ENCODE assay signal across 9 cellular contexts in genomic region chr11:123560001-123560400, GRCh38.
DNase-seq lines count a peak whose midpoint lies in the region; ATAC-seq and TF ChIP-seq lines count a peak whose summit lies in the region.
"Had no signal": no experiment of that assay in that cellular context is flagged by ENCODE, and none has a peak within 500 bp of the region (broad histone marks: within the 10 kb centered on the region; RNA-seq: fewer than 3 reads in every experiment).

No MANE protein-coding gene starts in this region.

- H3K4me3 Mint-ChIP-seq in IgD-negative memory B cell, result peak overlapping the region; percentile 63 to 78 (median 68)
- peak overlapping the region; percentile 82 for H3K4me3 Mint-ChIP-seq in activated naive CD4-positive, alpha-beta T cell treated with anti-CD3 and anti-CD28 coated beads, Interleukin-2, amount 50 U/mL, for 24 hours

- no peaks in the 10 kb centered on the region for H3K36me3 ChIP-seq in right atrium auricular region
- H3K36me3 ChIP-seq in prostate gland, result no peaks in the 10 kb centered on the region

- H3K4me1 Mint-ChIP-seq in IgD-negative memory B cell, result peaks cover 4 to 10% (median 5%) of the 10 kb centered on the region in 3 donors
- peaks cover 12% of the 10 kb centered on the region for H3K4me1 Mint-ChIP-seq in activated naive CD4-positive, alpha-beta T cell treated with anti-CD3 and anti-CD28 coated beads, Interleukin-2, amount 50 U/mL, for 24 hours

- H3K4me1 ChIP-seq in right atrium auricular region (peaks cover 0 to 24% of the 10 kb centered on the region in 2 donors), prostate gland (replicated peaks) (no peaks in the 10 kb centered on the region)

- H3K9me3 ChIP-seq in right atrium auricular region, result no peaks in the 10 kb centered on the region
- H3K9me3 ChIP-seq in prostate gland, result no peaks in the 10 kb centered on the region

- H3K27ac Mint-ChIP-seq in IgD-negative memory B cell, result no peak overlapping the region
- no peak overlapping the region for H3K27ac Mint-ChIP-seq in activated naive CD4-positive, alpha-beta T cell treated with anti-CD3 and anti-CD28 coated beads, Interleukin-2, amount 50 U/mL, for 24 hours

- peak; percentile 50 for DNase-seq in NCI-H1436 (lab: John Stamatoyannopoulos, UW)
- no peak for DNase-seq in NCI-H1436 treated with DMSO at 0.1 percent for 48 hours (lab: John Stamatoyannopoulos, UW)
- DNase-seq in right atrium auricular region (ENCODE audit: low spot score), result peak; percentile 68
- no peak for DNase-seq in prostate gland (ENCODE audit: low spot score)

- WGBS in prostate gland, result 5% methylated on average over 23 of the region's 23 CpGs

- H3K36me3 Mint-ChIP-seq in IgD-negative memory B cell, result no peaks in the 10 kb centered on the region
- no peaks in the 10 kb centered on the region for H3K36me3 Mint-ChIP-seq in activated naive CD4-positive, alpha-beta T cell treated with anti-CD3 and anti-CD28 coated beads, Interleukin-2, amount 50 U/mL, for 24 hours

- ATAC-seq in GM19035 (IDR thresholded peaks at IDR 0.05; ENCODE audit: unreplicated experiment) (no peak), GM21390 (IDR thresholded peaks at IDR 0.05; ENCODE audit: unreplicated experiment) (no peak)

- TF ChIP-seq POLR2A in prostate gland (IDR thresholded peaks at IDR 0.05), result no peak

- peak overlapping the region; percentile 29 to 49 for H3K4me3 ChIP-seq in right atrium auricular region
- peak overlapping the region; percentile 22 to 24 for H3K4me3 ChIP-seq in prostate gland

- H3K27me3 ChIP-seq in right atrium auricular region (no peaks in the 10 kb centered on the region), prostate gland (replicated peaks; ENCODE audit: insufficient read depth) (no peaks in the 10 kb centered on the region)

- TF ChIP-seq CTCF in right atrium auricular region (IDR thresholded peaks at IDR 0.05), result no peak
- no peak for TF ChIP-seq CTCF in prostate gland (IDR thresholded peaks at IDR 0.05)

- H3K27ac ChIP-seq in right atrium auricular region (peak overlapping the region; percentile 48 to 63), prostate gland (peak overlapping the region; percentile 46 to 50)
- H3K27ac ChIP-seq: C4-2B had no signal

- H3K9me3 Mint-ChIP-seq in IgD-negative memory B cell, result peaks cover 0 to 2% (median 1%) of the 10 kb centered on the region in 3 donors
- H3K9me3 Mint-ChIP-seq in activated naive CD4-positive, alpha-beta T cell treated with anti-CD3 and anti-CD28 coated beads, Interleukin-2, amount 50 U/mL, for 24 hours, result no peaks in the 10 kb centered on the region

- H3K27me3 Mint-ChIP-seq in IgD-negative memory B cell, result peaks cover 9% of the 10 kb centered on the region
- H3K27me3 Mint-ChIP-seq in activated naive CD4-positive, alpha-beta T cell treated with anti-CD3 and anti-CD28 coated beads, Interleukin-2, amount 50 U/mL, for 24 hours, result peaks cover 5% of the 10 kb centered on the region

- intact Hi-C loops in prostate gland (cut with DNase I), result no loop called here

Comparison
In these comparisons a context has a peak if more than half of its experiments do, and no peak if none do; other contexts are left out.
1. DNase-seq: peak in NCI-H1436 (single experiment) and right atrium auricular region (single experiment); none in NCI-H1436 treated with DMSO at 0.1 percent for 48 hours (single experiment) and prostate gland (single experiment).